In genomic region chrX:39896951-39897740, GRCh38 we compare ENCODE assay signal across 9 cellular contexts.
DNase-seq lines count a peak whose midpoint lies in the region; ATAC-seq, FAIRE-seq and TF ChIP-seq lines count a peak whose summit lies in the region.
"Had no signal": no experiment of that assay in that cellular context is flagged by ENCODE, and none has a peak within 500 bp of the region (broad histone marks: within the 10 kb centered on the region; RNA-seq: fewer than 3 reads in every experiment).

No MANE protein-coding gene starts in this region.

- no peaks in the 10 kb centered on the region for H3K9me3 Mint-ChIP-seq in immature natural killer cell

- no peak overlapping the region for H3K4me3 ChIP-seq in Panc1 (ENCODE audit: low read depth in 2 of 2, low read length in 2 of 2)
- H3K4me3 ChIP-seq in fibroblast of the aortic adventitia (ENCODE audit: low read depth, low read length), result no peak overlapping the region
- no peak overlapping the region for H3K4me3 ChIP-seq in pancreas

- H3K4me3 Mint-ChIP-seq in immature natural killer cell, result no peak overlapping the region

- WGBS in pancreas, 2 donors, result 59 to 63% methylated on average over 20 of the region's 20 CpGs

- H3K27me3 Mint-ChIP-seq in immature natural killer cell (ENCODE audit: low read depth in 3 of 3), result peaks cover 0 to 17% (median 8%) of the 10 kb centered on the region in 3 donors

- no peaks in the 10 kb centered on the region for H3K36me3 ChIP-seq in Panc1 (ENCODE audit: control insufficient read depth, insufficient read depth, low read length)
- H3K36me3 ChIP-seq in pancreas, result no peaks in the 10 kb centered on the region

- DNase-seq in GM03348 (ENCODE audit: low spot score) (peak; percentile 78), Panc1 (ENCODE audit: low read depth, low spot score) (no peak), fibroblast of the aortic adventitia (ENCODE audit: low read depth) (peak; percentile 72), pancreas (peak in 3 of 6 donors; percentile 25 to 53 (median 42)), immature natural killer cell (no peak)
- no peak for DNase-seq in activated CD4-positive, alpha-beta T cell treated with anti-CD3 and anti-CD28 coated beads for 1 hour
- DNase-seq: activated CD4-positive, alpha-beta T cell treated with anti-CD3 and anti-CD28 coated beads for 48 hours had no signal

- H3K27ac ChIP-seq in Panc1 (ENCODE audit: low read length) (no peak overlapping the region), pancreas (no peak overlapping the region)

- in situ Hi-C loops in Panc1 (cut with HindIII; ENCODE audit: low pct_unique_long_range_greater_than_20kb, low sequenced_read_pairs), result no loop called here

- H3K36me3 Mint-ChIP-seq in immature natural killer cell, result no peaks in the 10 kb centered on the region

- H3K27ac Mint-ChIP-seq in immature natural killer cell, result no peak overlapping the region

- FAIRE-seq in pancreas (lab: Jason Lieb, UNC), result no peak

- H3K27me3 ChIP-seq in Panc1 (ENCODE audit: control insufficient read depth, insufficient read depth, low read length) (no peaks in the 10 kb centered on the region), pancreas (peaks cover 0 to 7% (median 0%) of the 10 kb centered on the region in 4 donors)

- ATAC-seq in Panc1 (0 out of 2 replicates have a peak, but pooled peaks have one; percentile 53), pancreas (peak; percentile 42 to 59 (median 51)), GM21526 (IDR thresholded peaks at IDR 0.05; ENCODE audit: low FRiP score, unreplicated experiment) (no peak), GM21423 (IDR thresholded peaks at IDR 0.05; ENCODE audit: unreplicated experiment) (no peak)

- intact Hi-C loops in Panc1 (cut with micrococcal nuclease; ENCODE audit: unreplicated experiment), result no loop called here
- intact Hi-C loops in pancreas (cut with DNase I), result no loop called here

- H3K9me3 ChIP-seq in Panc1 (ENCODE audit: control insufficient read depth, insufficient read depth, low read depth, low read length), result no peaks in the 10 kb centered on the region
- H3K9me3 ChIP-seq in pancreas, result no peaks in the 10 kb centered on the region

- TF ChIP-seq CTCF in Panc1 (IDR thresholded peaks at IDR 0.05) (no peak), fibroblast of the aortic adventitia (IDR thresholded peaks at IDR 0.05; ENCODE audit: insufficient read depth, low read length) (peak; percentile 13), pancreas (IDR thresholded peaks at IDR 0.05) (no peak)

- BruUV-seq in Panc1 (replicated peaks; lab: Mats Ljungman, UMichigan), result no TSS peak

- peaks cover 0 to 6% of the 10 kb centered on the region in 2 donors for H3K4me1 Mint-ChIP-seq in immature natural killer cell

- POLR2A ChIA-PET in Panc1 (lab: Charles Lee), result no interaction called here

- CTCF ChIA-PET in Panc1 (lab: Charles Lee), result no interaction called here

- H3K4me1 ChIP-seq in Panc1 (ENCODE audit: control insufficient read depth, insufficient read depth, low read length) (no peaks in the 10 kb centered on the region), pancreas (no peaks in the 10 kb centered on the region)

Comparison
In these comparisons a context has a peak if more than half of its experiments do, and no peak if none do; other contexts are left out.
1. DNase-seq: peak in GM03348 (single experiment) and fibroblast of the aortic adventitia (single experiment); none in Panc1 (single experiment), activated CD4-positive, alpha-beta T cell treated with anti-CD3 and anti-CD28 coated beads for 1 hour (single experiment) and immature natural killer cell (0 of 3).
2. ATAC-seq: peak in Panc1 (single experiment) and pancreas (4 of 4); none in GM21526 (single experiment) and GM21423 (single experiment).